ENCODE assay signal across 11 cellular contexts in genomic region chr1:208208132-208208487, GRCh38. TPM values are rescaled to one million over a fixed set of nuclear protein-coding genes. Genes with fewer than 3 reads are reported as not detected.
DNase-seq lines count a peak whose midpoint lies in the region; ATAC-seq and TF ChIP-seq lines count a peak whose summit lies in the region.
"Had no signal": no experiment of that assay in that cellular context is flagged by ENCODE, and none has a peak within 500 bp of the region (broad histone marks: within the 10 kb centered on the region; RNA-seq: fewer than 3 reads in every experiment).

No MANE protein-coding gene starts in this region.

- H3K36me3 ChIP-seq in body of pancreas (replicated peaks in 1 of 2; ENCODE audit: insufficient read depth in 1 of 2, low read depth in 2 of 2) (peaks cover 0 to 3% of the 10 kb centered on the region in 2 donors), hepatocyte (replicated peaks; ENCODE audit: insufficient read depth, low read depth) (no peaks in the 10 kb centered on the region), gastrocnemius medialis (peaks cover 0 to 23% of the 10 kb centered on the region in 2 donors), WERI-Rb-1 (peaks cover 17% of the 10 kb centered on the region)

- H3K79me2 ChIP-seq in hepatocyte = no peaks in the 10 kb centered on the region

- no peak overlapping the region for H2AFZ ChIP-seq in hepatocyte

- TF ChIP-seq CTCF in body of pancreas (IDR thresholded peaks at IDR 0.05) = no peak
- TF ChIP-seq CTCF in hepatocyte (IDR thresholded peaks at IDR 0.05; ENCODE audit: poor library complexity) = no peak
- no peak for TF ChIP-seq CTCF in gastrocnemius medialis (IDR thresholded peaks at IDR 0.05 in 4 of 5, conservative IDR thresholded peaks at IDR 0.05 in 1 of 5)
- TF ChIP-seq CTCF in WERI-Rb-1 (IDR thresholded peaks at IDR 0.05; ENCODE audit: low read depth, low read length) = no peak

- no peaks in the 10 kb centered on the region for H3K9me2 ChIP-seq in hepatocyte (replicated peaks; ENCODE audit: insufficient read depth)

- H3K9me3 ChIP-seq in body of pancreas = no peaks in the 10 kb centered on the region
- H3K9me3 ChIP-seq in hepatocyte (ENCODE audit: low read depth) = no peaks in the 10 kb centered on the region
- H3K9me3 ChIP-seq in gastrocnemius medialis = no peaks in the 10 kb centered on the region
- no peaks in the 10 kb centered on the region for H3K9me3 ChIP-seq in WERI-Rb-1 (ENCODE audit: severe bottlenecking)

- H4K20me1 ChIP-seq in hepatocyte (ENCODE audit: insufficient read depth, poor library complexity, severe bottlenecking) = no peaks in the 10 kb centered on the region

- DNase-seq in body of pancreas = no peak
- DNase-seq in hepatocyte (ENCODE audit: low spot score) = no peak
- DNase-seq in gastrocnemius medialis = no peak
- DNase-seq in WERI-Rb-1 = no peak
- no peak for DNase-seq in stimulated activated naive CD4-positive, alpha-beta T cell (lab: John Stamatoyannopoulos, UW)
- DNase-seq in MV-4-11 (lab: John Stamatoyannopoulos, UW) = no peak
- DNase-seq: activated CD4-positive, alpha-beta memory T cell treated with anti-CD3 and anti-CD28 coated beads for 36 hours; NCI-H1048 had no signal

- H3K4me2 ChIP-seq in hepatocyte = no peak overlapping the region

- in situ Hi-C loops in gastrocnemius medialis (cut with MboI; ENCODE audit: low sequenced_read_pairs in 4 of 4) = no loop called here

- H3K4me1 ChIP-seq in body of pancreas = peaks cover 77% of the 10 kb centered on the region
- peaks cover 22% of the 10 kb centered on the region for H3K4me1 ChIP-seq in hepatocyte (ENCODE audit: insufficient read depth)
- H3K4me1 ChIP-seq in gastrocnemius medialis = peaks cover 30 to 44% of the 10 kb centered on the region in 2 donors

- ATAC-seq in GM18867 (IDR thresholded peaks at IDR 0.05; ENCODE audit: unreplicated experiment) (peak; percentile 27), body of pancreas (no peak), gastrocnemius medialis (no peak), HG03159 (IDR thresholded peaks at IDR 0.05; ENCODE audit: unreplicated experiment) (no peak)

- no peaks in the 10 kb centered on the region for H3K27me3 ChIP-seq in body of pancreas
- no peaks in the 10 kb centered on the region for H3K27me3 ChIP-seq in hepatocyte
- no peaks in the 10 kb centered on the region for H3K27me3 ChIP-seq in gastrocnemius medialis
- no peaks in the 10 kb centered on the region for H3K27me3 ChIP-seq in WERI-Rb-1 (ENCODE audit: insufficient read depth, low read depth, severe bottlenecking)
- H3K27me3 ChIP-seq: SJCRH30 had no signal

- H3K4me3 ChIP-seq in body of pancreas (no peak overlapping the region), hepatocyte (no peak overlapping the region), gastrocnemius medialis (no peak overlapping the region), WERI-Rb-1 (ENCODE audit: low read depth, low read length) (no peak overlapping the region)
- H3K4me3 ChIP-seq: SJCRH30 had no signal

- intact Hi-C loops in body of pancreas (cut with DNase I) = no loop called here
- intact Hi-C loops in gastrocnemius medialis (cut with DNase I; ENCODE audit: low total_unique reads) = no loop called here

- H3K27ac ChIP-seq in body of pancreas (peak overlapping the region; percentile 18 to 65 (median 51)), hepatocyte (peak overlapping the region; percentile 68), gastrocnemius medialis (peak overlapping the region; percentile 38 to 68 (median 66)), WERI-Rb-1 (no peak overlapping the region)

- no peak for TF ChIP-seq POLR2A in body of pancreas (IDR thresholded peaks at IDR 0.05)
- no peak for TF ChIP-seq POLR2A in gastrocnemius medialis (IDR thresholded peaks at IDR 0.05)

RNA-seq across cellular contexts. Expression of gene PLXNA2, which starts 36.1 kb away (rescaled TPM):
- total RNA-seq in body of pancreas (10 to 100 TPM; 44.5 to 51.6 TPM), hepatocyte (8.3 and 9.8 TPM in 2 replicates), gastrocnemius medialis (10 to 100 TPM; 12.4 to 20.0 (median 16.2) TPM)
- 13.1 and 16.4 TPM in 2 replicates for polyA plus RNA-seq in hepatocyte
